ENCODE assay signal across 10 cellular contexts in genomic region chr10:21989453-21990154, GRCh38. TPM values are rescaled to one million over a fixed set of nuclear protein-coding genes. Genes with fewer than 3 reads are reported as not detected.
DNase-seq lines count a peak whose midpoint lies in the region; ATAC-seq and TF ChIP-seq lines count a peak whose summit lies in the region.
"Had no signal": no experiment of that assay in that cellular context is flagged by ENCODE, and none has a peak within 500 bp of the region (broad histone marks: within the 10 kb centered on the region; RNA-seq: fewer than 3 reads in every experiment).

No MANE protein-coding gene starts in this region.

- no peak overlapping the region for H3K4me3 Mint-ChIP-seq in T-helper 17 cell
- H3K4me3 Mint-ChIP-seq: IgD-negative memory B cell had no signal

- intact Hi-C loops in mucosa of descending colon (cut with DNase I, micrococcal nuclease) = no loop called here

- TF ChIP-seq CTCF in AG10803 (conservative IDR thresholded peaks at IDR 0.05; ENCODE audit: low read length) (no peak; the same call in 1 of the 2 replicates), GM13977 (IDR thresholded peaks at IDR 0.05; ENCODE audit: extremely low read depth, insufficient read depth, missing control alignments) (peak; percentile 53), mucosa of descending colon (IDR thresholded peaks at IDR 0.05) (peak; percentile 15)

- peak; percentile 82 for ATAC-seq in HG02763 (IDR thresholded peaks at IDR 0.05; ENCODE audit: unreplicated experiment)
- peak; percentile 88 for ATAC-seq in T-helper 17 cell
- ATAC-seq in mucosa of descending colon = peak; percentile 79

- H3K27me3 ChIP-seq in endocrine pancreas (ENCODE audit: control insufficient read depth, insufficient read depth, low read length) = no peaks in the 10 kb centered on the region
- H3K27me3 ChIP-seq: neutrophil had no signal

- DNase-seq in AG10803 (ENCODE audit: low read depth) = peak; percentile 76
- DNase-seq in GM13977 (ENCODE audit: low spot score) = peak; percentile 35
- peak; percentile 22 for DNase-seq in NCI-H1105 (lab: John Stamatoyannopoulos, UW)
- DNase-seq in T-helper 17 cell = no peak
- DNase-seq in mucosa of descending colon = peak in 1 of 3 donors; percentile 50
- DNase-seq in effector CD4-positive, alpha-beta T cell = no peak

- peaks cover 12% of the 10 kb centered on the region for H3K4me1 Mint-ChIP-seq in T-helper 17 cell

- H3K36me3 Mint-ChIP-seq in T-helper 17 cell (ENCODE audit: low read depth) = peaks cover 4% of the 10 kb centered on the region

- H3K9me3 ChIP-seq in T-helper 17 cell (ENCODE audit: control insufficient read depth, low read length, poor library complexity, severe bottlenecking) (no peaks in the 10 kb centered on the region), endocrine pancreas (ENCODE audit: control insufficient read depth, low read length) (no peaks in the 10 kb centered on the region), mucosa of descending colon (peaks cover 3% of the 10 kb centered on the region)
- H3K9me3 ChIP-seq: neutrophil had no signal

- H3K4me1 ChIP-seq in endocrine pancreas (ENCODE audit: control insufficient read depth, insufficient read depth, low read length) = peaks cover 8% of the 10 kb centered on the region
- no peaks in the 10 kb centered on the region for H3K4me1 ChIP-seq in mucosa of descending colon (ENCODE audit: low read depth)

- H3K27ac Mint-ChIP-seq in T-helper 17 cell = peak overlapping the region; percentile 63

- H3K27me3 Mint-ChIP-seq in T-helper 17 cell = no peaks in the 10 kb centered on the region
- H3K27me3 Mint-ChIP-seq: IgD-negative memory B cell had no signal

- H3K9ac ChIP-seq in endocrine pancreas (ENCODE audit: control insufficient read depth, insufficient read depth, low read length) = no peak overlapping the region

- in situ Hi-C loops in GM13977 (cut with MboI; ENCODE audit: low pct_unique_long_range_greater_than_20kb, low sequenced_read_pairs, unreplicated experiment) = no loop called here

- H3K36me3 ChIP-seq in endocrine pancreas (ENCODE audit: control insufficient read depth, insufficient read depth, low read length) = no peaks in the 10 kb centered on the region
- H3K36me3 ChIP-seq in mucosa of descending colon (ENCODE audit: low read depth) = no peaks in the 10 kb centered on the region
- H3K36me3 ChIP-seq: neutrophil had no signal

- H3K4me3 ChIP-seq in AG10803 (ENCODE audit: low read length) (no peak overlapping the region), endocrine pancreas (ENCODE audit: control insufficient read depth, insufficient read depth, low read length) (peak overlapping the region; percentile 26), mucosa of descending colon (no peak overlapping the region)

RNA-seq across cellular contexts. Expression of gene DNAJC1, which starts 13.9 kb away (rescaled TPM):
- total RNA-seq in T-helper 17 cell (10 to 100 TPM; 20.9 to 25.1 TPM), mucosa of descending colon (10 to 100 TPM; 26.3 to 31.5 (median 30.3) TPM)

Comparison
In these comparisons a context has a peak if more than half of its experiments do, and no peak if none do; other contexts are left out.
1. DNase-seq: peak in AG10803 (single experiment), GM13977 (single experiment) and NCI-H1105 (single experiment); none in T-helper 17 cell (0 of 3) and effector CD4-positive, alpha-beta T cell (single experiment).
2. Peak in every context shown above with its lines, with median percentiles within 50 percentile points of each other: ATAC-seq.